In genomic region chr2:72927619-72928537, GRCh38 we compare ENCODE assay signal across 1 cellular context.
A peak's percentile ranks its signal among the peaks of the same experiment; 100 is the strongest.
TF ChIP-seq lines count a peak whose summit lies in the region.

No MANE protein-coding gene starts in this region.

TF ChIP-seq in K562, 482 proteins besides CTCF, POLR2A, EP300 and RAD21:
- 0 out of 2 replicates have a peak, but pooled peaks have one; percentile 61 for TF ChIP-seq ZBTB40 (IDR thresholded peaks at IDR 0.05)
- no peak for TF ChIP-seq ZBTB40 (CRISPR knock-in tag; IDR thresholded peaks at IDR 0.05)
- TF ChIP-seq BDP1 (IDR thresholded peaks at IDR 0.05; ENCODE audit: insufficient read depth, insufficient read length) = no peak
